27 cellular contexts compared by ENCODE assay signal in genomic region chr1:5519366-5520135, GRCh38.
"Had no signal": no experiment of that assay in that cellular context is flagged by ENCODE, and none has a peak within 500 bp of the region (broad histone marks: within the 10 kb centered on the region; RNA-seq: fewer than 3 reads in every experiment).

No MANE protein-coding gene starts in this region.

- H3K9me3 Mint-ChIP-seq: activated CD4-positive, alpha-beta memory T cell treated with anti-CD3 and anti-CD28 coated beads for 36 hours; activated CD4-positive, alpha-beta T cell treated with anti-CD3 and anti-CD28 coated beads, Interleukin-2, amount 10 ng/mL, durations not matched to agents 24 days and 14 days; activated naive CD4-positive, alpha-beta T cell treated with anti-CD3 and anti-CD28 coated beads, Interleukin-2, amount 10 ng/mL, durations not matched to agents 7 days and 5 days; activated naive CD4-positive, alpha-beta T cell treated with anti-CD3 and anti-CD28 coated beads, Interleukin-2, amount 50 U/mL, for 72 hours; activated naive CD8-positive, alpha-beta T cell treated with anti-CD3 and anti-CD28 coated beads, Interleukin-2, amount 10 ng/mL, durations not matched to agents 7 days and 5 days; activated T-cell treated with anti-CD3 and anti-CD28 coated beads, Interleukin-2, amount 50 U/mL, for 24 hours; activated T-cell treated with anti-CD3 and anti-CD28 coated beads, Interleukin-2, amount 50 U/mL, for 72 hours had no signal

- H3K27me3 ChIP-seq: ascending aorta, cardiac muscle cell, colonic mucosa had no signal

- H3K4me1 ChIP-seq: ascending aorta, breast epithelium, colonic mucosa, esophagus squamous epithelium had no signal

- H3K4me1 Mint-ChIP-seq: activated CD4-positive, alpha-beta T cell treated with anti-CD3 and anti-CD28 coated beads, Interleukin-2, amount 10 ng/mL, durations not matched to agents 24 days and 14 days; activated naive CD4-positive, alpha-beta T cell treated with anti-CD3 and anti-CD28 coated beads, Interleukin-2, amount 10 ng/mL, durations not matched to agents 7 days and 5 days; activated naive CD8-positive, alpha-beta T cell treated with anti-CD3 and anti-CD28 coated beads, Interleukin-2, amount 10 ng/mL, durations not matched to agents 7 days and 5 days had no signal

- H3K4me3 Mint-ChIP-seq: activated CD4-positive, alpha-beta memory T cell treated with anti-CD3 and anti-CD28 coated beads for 36 hours; activated CD4-positive, alpha-beta T cell treated with anti-CD3 and anti-CD28 coated beads for 36 hours; activated CD4-positive, alpha-beta T cell treated with anti-CD3 and anti-CD28 coated beads, Interleukin-2, amount 10 ng/mL, durations not matched to agents 24 days and 14 days; activated CD8-positive, alpha-beta T cell treated with anti-CD3 and anti-CD28 coated beads, Interleukin-2, amount 10 ng/mL, durations not matched to agents 7 days and 5 days; activated naive CD4-positive, alpha-beta T cell treated with anti-CD3 and anti-CD28 coated beads, Interleukin-2, amount 10 ng/mL, durations not matched to agents 7 days and 5 days; activated naive CD8-positive, alpha-beta T cell treated with anti-CD3 and anti-CD28 coated beads, Interleukin-2, amount 10 ng/mL, durations not matched to agents 7 days and 5 days; activated T-cell treated with anti-CD3 and anti-CD28 coated beads, Interleukin-2, amount 50 U/mL, for 24 hours; activated T-cell treated with anti-CD3 and anti-CD28 coated beads, Interleukin-2, amount 50 U/mL, for 72 hours; brain had no signal

- H3K36me3 ChIP-seq: ascending aorta, breast epithelium, cardiac muscle cell, colonic mucosa, esophagus squamous epithelium, gastroesophageal sphincter had no signal

- H3K36me3 Mint-ChIP-seq: activated CD4-positive, alpha-beta memory T cell treated with anti-CD3 and anti-CD28 coated beads for 36 hours; activated naive CD4-positive, alpha-beta T cell treated with anti-CD3 and anti-CD28 coated beads, Interleukin-2, amount 10 ng/mL, durations not matched to agents 7 days and 5 days; activated naive CD4-positive, alpha-beta T cell treated with anti-CD3 and anti-CD28 coated beads, Interleukin-2, amount 50 U/mL, for 72 hours; activated naive CD8-positive, alpha-beta T cell treated with anti-CD3 and anti-CD28 coated beads, Interleukin-2, amount 10 ng/mL, durations not matched to agents 7 days and 5 days; brain had no signal

- ATAC-seq: activated CD4-positive, alpha-beta T cell treated with anti-CD3 and anti-CD28 coated beads for 36 hours; activated CD8-positive, alpha-beta T cell treated with anti-CD3 and anti-CD28 coated beads, Interleukin-2, amount 10 ng/mL, durations not matched to agents 7 days and 5 days; activated naive CD4-positive, alpha-beta T cell treated with anti-CD3 and anti-CD28 coated beads, Interleukin-2, amount 50 U/mL, for 72 hours; activated T-cell treated with anti-CD3 and anti-CD28 coated beads, Interleukin-2, amount 50 U/mL, for 72 hours; gastroesophageal sphincter had no signal

- DNase-seq: activated CD4-positive, alpha-beta memory T cell treated with anti-CD3 and anti-CD28 coated beads for 36 hours; activated CD4-positive, alpha-beta T cell treated with anti-CD3 and anti-CD28 coated beads for 36 hours; activated CD4-positive, alpha-beta T cell treated with anti-CD3 and anti-CD28 coated beads, Interleukin-2, amount 10 ng/mL, durations not matched to agents 24 days and 14 days; activated CD4-positive, CD25-positive, alpha-beta regulatory T cell; activated CD4-positive, CD25-positive, alpha-beta regulatory T cell treated with anti-CD3 and anti-CD28 coated beads, Interleukin-2, amount 50 U/mL, for 72 hours; activated CD8-positive, alpha-beta T cell treated with anti-CD3 and anti-CD28 coated beads, Interleukin-2, amount 10 ng/mL, durations not matched to agents 7 days and 5 days; activated gamma-delta T cell; activated naive CD4-positive, alpha-beta T cell; activated naive CD4-positive, alpha-beta T cell treated with anti-CD3 and anti-CD28 coated beads, Interleukin-2, amount 10 ng/mL, durations not matched to agents 7 days and 5 days; activated naive CD8-positive, alpha-beta T cell treated with anti-CD3 and anti-CD28 coated beads, Interleukin-2, amount 10 ng/mL, durations not matched to agents 7 days and 5 days; activated T-cell treated with anti-CD3 and anti-CD28 coated beads for 4 hours; activated T-cell treated with anti-CD3 and anti-CD28 coated beads, Interleukin-2, amount 50 U/mL, for 24 hours; activated T-cell treated with anti-CD3 and anti-CD28 coated beads, Interleukin-2, amount 50 U/mL, for 72 hours; central memory CD4-positive, alpha-beta T cell; cerebellar nuclear complex; colonic mucosa; effector CD8-positive, alpha-beta T cell; esophagus squamous epithelium; foreskin melanocyte; T-helper 2 cell had no signal

- H3K27ac ChIP-seq: ascending aorta, breast epithelium, cardiac muscle cell, colonic mucosa, epithelial cell of prostate, esophagus squamous epithelium, gastroesophageal sphincter had no signal

- H3K4me3 ChIP-seq: ascending aorta, breast epithelium, cardiac muscle cell, colonic mucosa, esophagus squamous epithelium, gastroesophageal sphincter had no signal

- H3K27ac Mint-ChIP-seq: activated CD4-positive, alpha-beta memory T cell treated with anti-CD3 and anti-CD28 coated beads for 36 hours; activated CD4-positive, alpha-beta T cell treated with anti-CD3 and anti-CD28 coated beads for 36 hours; activated CD4-positive, alpha-beta T cell treated with anti-CD3 and anti-CD28 coated beads, Interleukin-2, amount 10 ng/mL, durations not matched to agents 24 days and 14 days; activated CD8-positive, alpha-beta T cell treated with anti-CD3 and anti-CD28 coated beads, Interleukin-2, amount 10 ng/mL, durations not matched to agents 7 days and 5 days; activated naive CD4-positive, alpha-beta T cell treated with anti-CD3 and anti-CD28 coated beads, Interleukin-2, amount 10 ng/mL, durations not matched to agents 7 days and 5 days; activated naive CD4-positive, alpha-beta T cell treated with anti-CD3 and anti-CD28 coated beads, Interleukin-2, amount 50 U/mL, for 72 hours; activated naive CD8-positive, alpha-beta T cell treated with anti-CD3 and anti-CD28 coated beads, Interleukin-2, amount 10 ng/mL, durations not matched to agents 7 days and 5 days; activated T-cell treated with anti-CD3 and anti-CD28 coated beads, Interleukin-2, amount 50 U/mL, for 24 hours; activated T-cell treated with anti-CD3 and anti-CD28 coated beads, Interleukin-2, amount 50 U/mL, for 72 hours; brain had no signal

- H3K9me3 ChIP-seq: ascending aorta, breast epithelium, colonic mucosa, esophagus squamous epithelium had no signal
